24 cellular contexts compared by ENCODE assay signal in genomic region chr13:25335856-25336255, GRCh38. TPM values are rescaled to one million over a fixed set of nuclear protein-coding genes. Genes with fewer than 3 reads are reported as not detected.
DNase-seq lines count a peak whose midpoint lies in the region; ATAC-seq, FAIRE-seq and TF ChIP-seq lines count a peak whose summit lies in the region.
"Had no signal": no experiment of that assay in that cellular context is flagged by ENCODE, and none has a peak within 500 bp of the region (broad histone marks: within the 10 kb centered on the region; RNA-seq: fewer than 3 reads in every experiment).

No MANE protein-coding gene starts in this region.

- 70 to 74% (median 70%) methylated on average over 3 of the region's 3 CpGs for WGBS in small intestine, 3 donors

- H3K4me1 ChIP-seq in adipocyte (ENCODE audit: control insufficient read depth, insufficient read depth, low read length), result peaks cover 6% of the 10 kb centered on the region
- H3K4me1 ChIP-seq in small intestine (ENCODE audit: control insufficient read depth in 2 of 2, insufficient read depth in 1 of 2, low read depth in 1 of 2, low read length in 1 of 2), result no peaks in the 10 kb centered on the region
- H3K4me1 ChIP-seq: BLaER1 had no signal

- H3K27me3 ChIP-seq in adipocyte (replicated peaks; ENCODE audit: control insufficient read depth, insufficient read depth, low read length), result no peaks in the 10 kb centered on the region
- H3K27me3 ChIP-seq in small intestine (ENCODE audit: control insufficient read depth in 2 of 2, insufficient read depth in 2 of 2, low read length in 2 of 2), result no peaks in the 10 kb centered on the region
- H3K27me3 ChIP-seq: BLaER1 had no signal

- H3K36me3 ChIP-seq in adipocyte (ENCODE audit: control insufficient read depth, insufficient read depth, low read length, severe bottlenecking) (peaks cover 63% of the 10 kb centered on the region), small intestine (ENCODE audit: control insufficient read depth in 2 of 2, insufficient read depth in 2 of 2, low read length in 2 of 2) (peaks cover 5 to 12% of the 10 kb centered on the region in 2 donors)

- peak; percentile 85 for FAIRE-seq in small intestine (lab: Jason Lieb, UNC)
- FAIRE-seq: HepG2 had no signal

- no peaks in the 10 kb centered on the region for H3K9me3 ChIP-seq in adipocyte (ENCODE audit: control insufficient read depth, low read length)
- no peaks in the 10 kb centered on the region for H3K9me3 ChIP-seq in small intestine (ENCODE audit: control insufficient read depth, low read depth)
- H3K9me3 ChIP-seq: BLaER1 had no signal

- DNase-seq in GM03348 (ENCODE audit: low spot score), result peak; percentile 10
- DNase-seq in adipocyte (ENCODE audit: low read depth), result peak; percentile 26
- DNase-seq in fibroblast of mammary gland (ENCODE audit: low read depth), result peak; percentile 35
- DNase-seq in small intestine, result no peak
- DNase-seq in iPS-NIHi7 (ENCODE audit: extremely low spot score), result no peak
- no peak for DNase-seq in NCI-H82 treated with DMSO at 0.1 percent for 48 hours (lab: John Stamatoyannopoulos, UW; ENCODE audit: unreplicated experiment)
- DNase-seq: Calu3; CD8-positive, alpha-beta T cell; DMS53; GDM1; H9; HFFc6; KBM-7; NCI-H1092; NCI-H1436; NCI-H2029; NCI-H2227 treated with DMSO at 0.1 percent for 48 hours; NCI-H510A; SIG-M5 had no signal

- ATAC-seq in HG03039 (IDR thresholded peaks at IDR 0.05; ENCODE audit: unreplicated experiment), result no peak
- ATAC-seq: CD8-positive, alpha-beta T cell; HepG2 had no signal

- no peak overlapping the region for H3K9ac ChIP-seq in adipocyte (ENCODE audit: low read length)
- H3K9ac ChIP-seq: BLaER1 had no signal

- H3K4me3 ChIP-seq in adipocyte (ENCODE audit: low read length) (no peak overlapping the region), fibroblast of mammary gland (ENCODE audit: control insufficient read depth, low read depth, low read length) (no peak overlapping the region), small intestine (ENCODE audit: low read depth in 1 of 2, low read length in 2 of 2) (no peak overlapping the region)
- H3K4me3 ChIP-seq: BLaER1 had no signal

- TF ChIP-seq CTCF in fibroblast of mammary gland (conservative IDR thresholded peaks at IDR 0.05; ENCODE audit: control insufficient read depth, insufficient read depth, low read depth, low read length), result no peak

- no peak overlapping the region for H3K27ac ChIP-seq in small intestine (ENCODE audit: low read depth in 1 of 2, low read length in 1 of 2)
- H3K27ac ChIP-seq: BLaER1, HL-60, RWPE1 had no signal

RNA-seq across cellular contexts. Expression of gene NUP58, which starts 34.4 kb away (rescaled TPM):
- polyA plus RNA-seq in small intestine, result 10 to 100 TPM in 2 of 3 donors, 1 to 10 TPM in 1; 10.0 to 13.6 (median 10.7) TPM

RNA-seq across cellular contexts. Expression of gene ATP8A2, which starts 35.9 kb away (rescaled TPM):
- under 1 TPM in 1 of 3 donors, not detected in 2; 0.79 TPM for polyA plus RNA-seq in small intestine
- polyA plus RNA-seq: HepG2 had no signal

RNA-seq across cellular contexts. Expression of gene MTMR6, which starts 48.6 kb away (rescaled TPM):
- 1 to 10 TPM; 5.6 to 9.7 (median 7.0) TPM for polyA plus RNA-seq in small intestine

Comparison
In these comparisons a context has a peak if more than half of its experiments do, and no peak if none do; other contexts are left out.
1. DNase-seq: peak in GM03348 (single experiment), adipocyte (single experiment) and fibroblast of mammary gland (single experiment); none in small intestine (single experiment), iPS-NIHi7 (single experiment) and NCI-H82 treated with DMSO at 0.1 percent for 48 hours (single experiment).